8 cellular contexts compared by ENCODE assay signal in genomic region chr16:3058173-3059030, GRCh38. TPM values are rescaled to one million over a fixed set of nuclear protein-coding genes. Genes with fewer than 3 reads are reported as not detected.
DNase-seq lines count a peak whose midpoint lies in the region; ATAC-seq and TF ChIP-seq lines count a peak whose summit lies in the region.

No MANE protein-coding gene starts in this region.

- H3K4me3 Mint-ChIP-seq in stimulated activated naive CD8-positive, alpha-beta T cell treated with anti-CD3 and anti-CD28 coated beads, Interleukin-15, Interleukin-2, amounts not matched to agents 100 ng/mL and 50 ng/mL, for 24 hours = peak overlapping the region; percentile 85

- 12 to 13% methylated on average over 76 of the region's 76 CpGs for WGBS in ectodermal cell, 2 experiments

- H3K27ac ChIP-seq in ectodermal cell (ENCODE audit: insufficient read depth, low read depth, low read length, poor library complexity, severe bottlenecking) (no peak overlapping the region), lower lobe of right lung (peak overlapping the region; percentile 86)

- H3K27me3 Mint-ChIP-seq in stimulated activated naive CD8-positive, alpha-beta T cell treated with anti-CD3 and anti-CD28 coated beads, Interleukin-15, Interleukin-2, amounts not matched to agents 100 ng/mL and 50 ng/mL, for 24 hours = no peaks in the 10 kb centered on the region

- DNase-seq in NCI-H2196 (lab: John Stamatoyannopoulos, UW; ENCODE audit: unreplicated experiment) = peak; percentile 25
- DNase-seq in NCI-H2196 treated with DMSO at 0.1 percent for 48 hours (lab: John Stamatoyannopoulos, UW; ENCODE audit: unreplicated experiment) = no peak
- DNase-seq in T-helper 9 cell = peak; percentile 44
- DNase-seq in lower lobe of right lung = peak; percentile 77

- peak overlapping the region; percentile 76 for H3K4me3 ChIP-seq in ectodermal cell (ENCODE audit: insufficient read depth, low read depth, low read length)
- H3K4me3 ChIP-seq in lower lobe of right lung = peak overlapping the region; percentile 91

- H3K9me3 Mint-ChIP-seq in stimulated activated naive CD8-positive, alpha-beta T cell treated with anti-CD3 and anti-CD28 coated beads, Interleukin-15, Interleukin-2, amounts not matched to agents 100 ng/mL and 50 ng/mL, for 24 hours = no peaks in the 10 kb centered on the region

- peaks cover 9% of the 10 kb centered on the region for H3K36me3 Mint-ChIP-seq in stimulated activated naive CD8-positive, alpha-beta T cell treated with anti-CD3 and anti-CD28 coated beads, Interleukin-15, Interleukin-2, amounts not matched to agents 100 ng/mL and 50 ng/mL, for 24 hours (ENCODE audit: low read depth)

- intact Hi-C loops in lower lobe of right lung (cut with DNase I) = no loop called here

- H3K36me3 ChIP-seq in ectodermal cell (ENCODE audit: control insufficient read depth, insufficient read depth, low read length) (no peaks in the 10 kb centered on the region), lower lobe of right lung (no peaks in the 10 kb centered on the region)

- peaks cover 57% of the 10 kb centered on the region for H3K4me1 Mint-ChIP-seq in stimulated activated naive CD8-positive, alpha-beta T cell treated with anti-CD3 and anti-CD28 coated beads, Interleukin-15, Interleukin-2, amounts not matched to agents 100 ng/mL and 50 ng/mL, for 24 hours (ENCODE audit: low read depth)

- H3K27me3 ChIP-seq in ectodermal cell (ENCODE audit: control insufficient read depth, insufficient read depth, low read length, poor library complexity, severe bottlenecking) = peaks cover 22% of the 10 kb centered on the region
- H3K27me3 ChIP-seq in lower lobe of right lung (ENCODE audit: low read depth) = no peaks in the 10 kb centered on the region

- ATAC-seq in HG03280 (IDR thresholded peaks at IDR 0.05; ENCODE audit: unreplicated experiment) (peak; percentile 20), lower lobe of right lung (peak; percentile 52 to 64), HG02623 (IDR thresholded peaks at IDR 0.05; ENCODE audit: unreplicated experiment) (no peak)

- peaks cover 6% of the 10 kb centered on the region for H3K4me1 ChIP-seq in ectodermal cell (ENCODE audit: control insufficient read depth, insufficient read depth, low read length)
- H3K4me1 ChIP-seq in lower lobe of right lung = peaks cover 30% of the 10 kb centered on the region

- H3K9me3 ChIP-seq in ectodermal cell (ENCODE audit: control insufficient read depth, low read length) = no peaks in the 10 kb centered on the region
- H3K9me3 ChIP-seq in lower lobe of right lung = no peaks in the 10 kb centered on the region

- H3K27ac Mint-ChIP-seq in stimulated activated naive CD8-positive, alpha-beta T cell treated with anti-CD3 and anti-CD28 coated beads, Interleukin-15, Interleukin-2, amounts not matched to agents 100 ng/mL and 50 ng/mL, for 24 hours = no peak overlapping the region

- TF ChIP-seq CTCF in lower lobe of right lung (IDR thresholded peaks at IDR 0.05) = no peak

RNA-seq across cellular contexts. Expression of gene IL32, which starts 7.0 kb away (rescaled TPM):
- polyA plus RNA-seq in ectodermal cell (2013, experiment 1 of 4) = 2.7 TPM
- 2.3 TPM for polyA plus RNA-seq in ectodermal cell (2013, experiment 2 of 4)
- 2.5 TPM for polyA plus RNA-seq in ectodermal cell (2013, experiment 3 of 4)
- polyA plus RNA-seq in ectodermal cell (2013, experiment 4 of 4) = 2.8 TPM
- 79.1 TPM for total RNA-seq in lower lobe of right lung

RNA-seq across cellular contexts. Expression of gene MMP25, which starts 12.0 kb away (rescaled TPM):
- polyA plus RNA-seq in ectodermal cell (2013, experiment 1 of 4) = 1.3 TPM
- 1.0 TPM for polyA plus RNA-seq in ectodermal cell (2013, experiment 2 of 4)
- polyA plus RNA-seq in ectodermal cell (2013, experiment 3 of 4) = 0.96 TPM
- 1.2 TPM for polyA plus RNA-seq in ectodermal cell (2013, experiment 4 of 4)
- total RNA-seq in lower lobe of right lung = 22.7 TPM

RNA-seq across cellular contexts. Expression of gene BICDL2, which starts 21.7 kb away (rescaled TPM):
- not detected for polyA plus RNA-seq in ectodermal cell (2013, experiment 1 of 4)
- polyA plus RNA-seq in ectodermal cell (2013, experiment 2 of 4) = not detected
- polyA plus RNA-seq in ectodermal cell (2013, experiment 3 of 4) = not detected
- not detected for polyA plus RNA-seq in ectodermal cell (2013, experiment 4 of 4)
- total RNA-seq in lower lobe of right lung = 19.5 TPM

RNA-seq across cellular contexts. Expression of gene THOC6, which starts 34.6 kb away (rescaled TPM):
- 42.3 TPM for polyA plus RNA-seq in ectodermal cell (2013, experiment 1 of 4)
- 41.4 TPM for polyA plus RNA-seq in ectodermal cell (2013, experiment 2 of 4)
- polyA plus RNA-seq in ectodermal cell (2013, experiment 3 of 4) = 33.2 TPM
- 36.6 TPM for polyA plus RNA-seq in ectodermal cell (2013, experiment 4 of 4)
- total RNA-seq in lower lobe of right lung = 26.8 TPM

RNA-seq across cellular contexts. Expression of gene HCFC1R1, which starts 34.7 kb away (rescaled TPM):
- 68.4 TPM for polyA plus RNA-seq in ectodermal cell (2013, experiment 1 of 4)
- polyA plus RNA-seq in ectodermal cell (2013, experiment 2 of 4) = 63.6 TPM
- 67.7 TPM for polyA plus RNA-seq in ectodermal cell (2013, experiment 3 of 4)
- 72.9 TPM for polyA plus RNA-seq in ectodermal cell (2013, experiment 4 of 4)
- 43.2 TPM for total RNA-seq in lower lobe of right lung
